In genomic region chr20:3000852-3001523, GRCh38 we compare ENCODE assay signal across 8 cellular contexts. TPM values are rescaled to one million over a fixed set of nuclear protein-coding genes. Genes with fewer than 3 reads are reported as not detected.
DNase-seq lines count a peak whose midpoint lies in the region; ATAC-seq and TF ChIP-seq lines count a peak whose summit lies in the region.

No MANE protein-coding gene starts in this region.

- intact Hi-C loops in CD14-positive monocyte (cut with micrococcal nuclease) = loop anchor here in 1 of 2 donors (10.0 kb wide), 1 partner anchor 256 kb away; no protein-coding TSS in a partner anchor
- intact Hi-C loops in MCF 10A (cut with micrococcal nuclease) = loop anchor here (1.0 kb wide), 4 partner anchors 87 to 349 kb away; partner anchors contain the start of genes NOP56 and PTPRA

- no TSS peak for BruUV-seq in MCF 10A (replicated peaks; lab: Mats Ljungman, UMichigan)

- H3K36me3 ChIP-seq in liver (ENCODE audit: control insufficient read depth in 4 of 4, insufficient read depth in 3 of 4, low read depth in 1 of 4, low read length in 3 of 4) = peaks cover 0 to 8% (median 3%) of the 10 kb centered on the region in 4 donors

- peaks cover 0 to 3% (median 2%) of the 10 kb centered on the region in 3 donors for H3K27me3 Mint-ChIP-seq in CD14-positive monocyte (ENCODE audit: low read depth in 3 of 3)
- no peaks in the 10 kb centered on the region for H3K27me3 Mint-ChIP-seq in MCF 10A (ENCODE audit: insufficient read depth, unreplicated experiment)

- ATAC-seq in HG02678 (IDR thresholded peaks at IDR 0.05; ENCODE audit: unreplicated experiment) = no peak
- ATAC-seq in HG02884 (IDR thresholded peaks at IDR 0.05; ENCODE audit: unreplicated experiment) = no peak
- no peak for ATAC-seq in GM21619 (IDR thresholded peaks at IDR 0.05; ENCODE audit: unreplicated experiment)

- no peaks in the 10 kb centered on the region for H3K4me1 ChIP-seq in liver (ENCODE audit: control insufficient read depth in 4 of 4, insufficient read depth in 4 of 4, low read length in 3 of 4)

- H3K9me3 Mint-ChIP-seq in CD14-positive monocyte = no peaks in the 10 kb centered on the region
- H3K9me3 Mint-ChIP-seq in MCF 10A (ENCODE audit: unreplicated experiment) = no peaks in the 10 kb centered on the region

- peak; percentile 69 for TF ChIP-seq CTCF in CD14-positive monocyte (IDR thresholded peaks at IDR 0.05)
- peak; percentile 40 for TF ChIP-seq CTCF in MCF 10A (IDR thresholded peaks at IDR 0.05; ENCODE audit: unreplicated experiment)
- TF ChIP-seq CTCF in liver (IDR thresholded peaks at IDR 0.05; ENCODE audit: low read depth, low read length, missing input control) = peak; percentile 45

- peak; percentile 81 to 92 for TF ChIP-seq RAD21 in liver (IDR thresholded peaks at IDR 0.05)

- no peak overlapping the region for H3K27ac ChIP-seq in liver (ENCODE audit: low read depth in 1 of 2, low read length in 2 of 2)

- H3K36me3 Mint-ChIP-seq in CD14-positive monocyte (peaks cover 43 to 62% of the 10 kb centered on the region in 2 donors), MCF 10A (ENCODE audit: insufficient read depth, unreplicated experiment) (peaks cover 32% of the 10 kb centered on the region)

- H3K4me1 Mint-ChIP-seq in CD14-positive monocyte = no peaks in the 10 kb centered on the region
- H3K4me1 Mint-ChIP-seq in MCF 10A (ENCODE audit: insufficient read depth, unreplicated experiment) = no peaks in the 10 kb centered on the region

- POLR2A ChIA-PET in MCF 10A (lab: Yijun Ruan, JAX) = interaction anchor here (0.6 to 1.4 kb wide), 13 partner anchors 10 to 766 kb away, joined by 3 to 11 read pairs (median 4); partner anchors contain the start of genes IDH3B, NOP56, PCED1A and PTPRA

- H3K9ac ChIP-seq in liver (ENCODE audit: low read depth in 1 of 2, low read length in 2 of 2) = no peak overlapping the region

- 60% methylated on average over 7 of the region's 7 CpGs for WGBS in liver

- no peaks in the 10 kb centered on the region for H3K9me3 ChIP-seq in liver (ENCODE audit: control insufficient read depth in 4 of 4, low read length in 3 of 4)

- CTCF ChIA-PET in MCF 10A (lab: Yijun Ruan, JAX) = interaction anchor here (0.5 to 2.2 kb wide), 36 partner anchors 10 to 625 kb away, joined by 3 to 12 read pairs (median 4); no protein-coding TSS in a partner anchor

- H3K4me3 ChIP-seq in liver (ENCODE audit: low read depth in 1 of 3, low read length in 3 of 3) = no peak overlapping the region

- H3K4me3 Mint-ChIP-seq in CD14-positive monocyte = no peak overlapping the region
- no peak overlapping the region for H3K4me3 Mint-ChIP-seq in MCF 10A (ENCODE audit: unreplicated experiment)

- no peak overlapping the region for H3K27ac Mint-ChIP-seq in CD14-positive monocyte
- H3K27ac Mint-ChIP-seq in MCF 10A (ENCODE audit: low read depth, unreplicated experiment) = no peak overlapping the region

- no peak for DNase-seq in CD14-positive monocyte (ENCODE audit: low spot score)
- peak; percentile 21 for DNase-seq in H4 (ENCODE audit: low spot score)
- peak; percentile 24 for DNase-seq in NCI-H460 (ENCODE audit: extremely low read depth, low read depth)
- DNase-seq in MCF 10A (ENCODE audit: unreplicated experiment) = peak; percentile 71

- no peaks in the 10 kb centered on the region for H3K27me3 ChIP-seq in liver (ENCODE audit: control insufficient read depth in 4 of 4, insufficient read depth in 4 of 4, low read length in 3 of 4)

TF ChIP-seq in liver, 16 proteins besides CTCF, POLR2A, EP300 and RAD21:
- TF ChIP-seq MAX (IDR thresholded peaks at IDR 0.05) (no peak), GABPA (IDR thresholded peaks at IDR 0.05 in 1 of 2, conservative IDR thresholded peaks at IDR 0.05 in 1 of 2) (no peak), TAF1 (conservative IDR thresholded peaks at IDR 0.05) (no peak), YY1 (IDR thresholded peaks at IDR 0.05) (no peak), RXRA (IDR thresholded peaks at IDR 0.05) (no peak), EGR1 (IDR thresholded peaks at IDR 0.05; ENCODE audit: low read depth in 2 of 2) (no peak), REST (IDR thresholded peaks at IDR 0.05) (no peak), HNF4A (conservative IDR thresholded peaks at IDR 0.05) (no peak), SP1 (IDR thresholded peaks at IDR 0.05) (no peak), ATF3 (IDR thresholded peaks at IDR 0.05) (no peak), FOXA2 (IDR thresholded peaks at IDR 0.05) (no peak), FOXA1 (IDR thresholded peaks at IDR 0.05) (no peak), NR2F2 (IDR thresholded peaks at IDR 0.05) (no peak), HNF4G (IDR thresholded peaks at IDR 0.05) (no peak)

RNA-seq across cellular contexts. Expression of gene GNRH2, which starts 42.4 kb away (rescaled TPM):
- polyA plus RNA-seq in CD14-positive monocyte = not detected
- total RNA-seq in H4 (2014; rRNA removed; shearing (Covaris generic)) = not detected in 2 replicates
- not detected in 2 replicates for total RNA-seq in NCI-H460 (2014; rRNA removed; shearing (Covaris generic))
- polyA plus RNA-seq in NCI-H460 (2014; cell fraction: nucleus; rRNA removed) = not detected in 2 replicates
- 0.88 and 1.0 TPM in 2 replicates for total RNA-seq in MCF 10A (2022)
- total RNA-seq in liver = under 1 TPM in 1 of 2 donors, not detected in 1; 0.25 TPM
- polyA plus RNA-seq in liver = under 1 TPM; 0.44 to 0.58 TPM

RNA-seq across cellular contexts. Expression of gene MRPS26, which starts 44.9 kb away (rescaled TPM):
- 10 to 100 TPM; 29.8 to 36.6 TPM for polyA plus RNA-seq in CD14-positive monocyte
- total RNA-seq in H4 (2014; rRNA removed; shearing (Covaris generic)) = 78.0 and 80.0 TPM in 2 replicates
- 78.4 and 82.0 TPM in 2 replicates for total RNA-seq in NCI-H460 (2014; rRNA removed; shearing (Covaris generic))
- 155 and 176 TPM in 2 replicates for polyA plus RNA-seq in NCI-H460 (2014; cell fraction: nucleus; rRNA removed)
- 62.6 and 68.4 TPM in 2 replicates for total RNA-seq in MCF 10A (2022)
- 10 to 100 TPM; 26.9 to 29.1 TPM for total RNA-seq in liver
- polyA plus RNA-seq in liver = 10 to 100 TPM; 51.5 to 65.2 TPM
